9 cellular contexts compared by ENCODE assay signal in the genomic region with DNA sequence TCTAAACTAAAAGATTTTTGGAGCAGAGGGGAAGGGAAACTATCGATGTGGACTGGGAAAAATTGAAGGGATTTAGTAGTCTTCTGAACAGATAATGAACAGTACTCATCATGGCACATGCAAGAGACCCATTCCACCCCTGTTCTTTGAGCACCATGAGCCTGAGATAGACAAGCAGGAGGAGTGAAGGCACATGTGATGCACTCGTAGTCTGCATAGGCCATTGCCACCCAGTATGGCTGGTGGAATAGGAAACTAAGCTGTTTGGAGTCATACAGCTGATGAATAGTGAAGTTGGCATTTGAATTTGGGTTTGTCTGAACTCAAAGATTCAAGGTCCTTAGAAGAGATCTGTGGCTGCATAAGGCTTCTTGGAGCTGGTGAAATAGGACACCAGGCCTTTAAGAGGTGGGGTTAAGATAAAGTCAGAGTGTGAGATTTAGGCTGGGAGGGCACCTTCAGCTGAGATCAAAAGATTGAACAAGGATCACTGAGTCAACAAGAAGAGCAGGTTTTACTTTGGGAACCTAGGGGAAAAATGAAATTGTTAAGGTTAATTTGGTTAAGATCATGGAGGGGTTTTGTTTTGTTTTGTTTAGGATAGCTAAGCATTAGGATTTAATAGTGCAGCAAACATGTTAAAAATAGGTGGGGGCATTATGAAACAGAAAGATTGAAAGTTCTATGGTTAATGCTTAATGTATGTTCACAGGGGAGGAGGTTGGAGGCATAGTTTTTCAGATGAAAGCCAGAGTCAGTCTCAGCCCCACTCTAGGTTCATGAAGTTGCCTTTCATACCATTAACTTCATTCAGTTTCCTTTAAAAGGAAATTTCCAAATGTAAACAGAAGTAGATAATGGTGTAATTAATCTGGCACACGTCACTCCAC.
DNase-seq lines count a peak whose midpoint lies in the region; ATAC-seq and TF ChIP-seq lines count a peak whose summit lies in the region.
"Had no signal": no experiment of that assay in that cellular context is flagged by ENCODE, and none has a peak within 500 bp of the region (broad histone marks: within the 10 kb centered on the region; RNA-seq: fewer than 3 reads in every experiment).

No MANE protein-coding gene starts in this region.

- in situ Hi-C loops in GM13976 (cut with MboI; ENCODE audit: low sequenced_read_pairs, unreplicated experiment) = no loop called here

- H3K36me3 ChIP-seq in breast epithelium = no peaks in the 10 kb centered on the region

- no peak for TF ChIP-seq POLR2A in breast epithelium (IDR thresholded peaks at IDR 0.05)

- no peak for TF ChIP-seq CTCF in GM13976 (IDR thresholded peaks at IDR 0.05; ENCODE audit: borderline replicate concordance, control extremely low read depth, extremely low read depth, insufficient read depth, missing control alignments)
- TF ChIP-seq CTCF in foreskin keratinocyte (conservative IDR thresholded peaks at IDR 0.05) = no peak
- no peak for TF ChIP-seq CTCF in breast epithelium (IDR thresholded peaks at IDR 0.05)

- no peak overlapping the region for H3K4me3 ChIP-seq in breast epithelium

- no peaks in the 10 kb centered on the region for H3K9me3 ChIP-seq in breast epithelium

- intact Hi-C loops in breast epithelium (cut with DNase I; ENCODE audit: low total_unique reads) = no loop called here

- DNase-seq in GM13976 (ENCODE audit: low spot score) (peak; percentile 44), foreskin keratinocyte (peak in 1 of 2 donors; percentile 27), breast epithelium (ENCODE audit: low spot score in 2 of 2) (no peak)
- no peak for DNase-seq in stimulated activated CD4-positive, alpha-beta T cell treated with anti-CD3 and anti-CD28 coated beads, Interleukin-4, amount 100 ng/mL, for 4 hours
- no peak for DNase-seq in activated CD8-positive, alpha-beta memory T cell treated with anti-CD3 and anti-CD28 coated beads, Interleukin-2, amount 50 U/mL, for 48 hours
- DNase-seq in stimulated activated CD4-positive, alpha-beta T cell treated with anti-CD3 and anti-CD28 coated beads, Interleukin-2, amount 100 ng/mL, for 48 hours = no peak
- DNase-seq: T-helper 9 cell had no signal

- no peak overlapping the region for H3K27ac ChIP-seq in foreskin keratinocyte
- no peak overlapping the region for H3K27ac ChIP-seq in breast epithelium

- peaks cover 7% of the 10 kb centered on the region for H3K4me1 ChIP-seq in foreskin keratinocyte
- no peaks in the 10 kb centered on the region for H3K4me1 ChIP-seq in breast epithelium

- H3K27me3 ChIP-seq in foreskin keratinocyte = no peaks in the 10 kb centered on the region
- H3K27me3 ChIP-seq in breast epithelium = no peaks in the 10 kb centered on the region

- peak; percentile 85 for ATAC-seq in GM21381 (IDR thresholded peaks at IDR 0.05; ENCODE audit: unreplicated experiment)
- ATAC-seq in HG03175 (IDR thresholded peaks at IDR 0.05; ENCODE audit: unreplicated experiment) = peak; percentile 92
- peak; percentile 62 for ATAC-seq in foreskin keratinocyte
